In genomic region chr7:4885317-4885807, GRCh38 we compare ENCODE assay signal across 38 cellular contexts. TPM values are rescaled to one million over a fixed set of nuclear protein-coding genes. Genes with fewer than 3 reads are reported as not detected.
"Had no signal": no experiment of that assay in that cellular context is flagged by ENCODE, and none has a peak within 500 bp of the region (broad histone marks: within the 10 kb centered on the region; RNA-seq: fewer than 3 reads in every experiment).

No MANE protein-coding gene starts in this region.

- H3K4me3 ChIP-seq: coronary artery, dorsolateral prefrontal cortex, esophagus squamous epithelium, gastroesophageal sphincter had no signal

- H3K9me3 ChIP-seq: esophagus squamous epithelium, gastroesophageal sphincter had no signal

- H3K27ac Mint-ChIP-seq: activated B cell treated with CpG ODN at 0.5 μM for 24 hours; activated CD8-positive, alpha-beta T cell treated with anti-CD3 and anti-CD28 coated beads for 36 hours; activated naive CD8-positive, alpha-beta T cell; activated T-helper 17 cell treated with anti-CD3 and anti-CD28 coated beads, Interleukin-2, amount 50 U/mL, for 72 hours; dendritic cell treated with granulocyte-macrophage colony-stimulating factor and Interleukin-4, amounts not matched to agents 40 ng/mL and 50 ng/mL, for 4 days; T-helper 17 cell; T-helper 2 cell treated with Interferon-gamma antibody and Interleukin-4, amounts not matched to agents 5 μg/mL and 100 μg/mL, for 36 hours had no signal

- DNase-seq: activated B cell treated with CpG ODN at 0.5 μM for 24 hours; activated CD4-positive, alpha-beta T cell treated with anti-CD3 and anti-CD28 coated beads for 48 hours; activated CD4-positive, alpha-beta T cell treated with anti-CD3 and anti-CD28 coated beads, Interleukin-2, amount 50 U/mL, for 1 hour; activated CD4-positive, alpha-beta T cell treated with anti-CD3 and anti-CD28 coated beads, Interleukin-2, amount 50 U/mL, for 48 hours; activated CD8-positive, alpha-beta memory T cell treated with anti-CD3 and anti-CD28 coated beads for 24 hours; activated CD8-positive, alpha-beta T cell treated with anti-CD3 and anti-CD28 coated beads for 36 hours; activated effector memory CD4-positive, alpha-beta T cell treated with Interleukin-2 at 50 U/mL for 16 hours; activated gamma-delta T cell treated with Interleukin-2 at 50 U/mL for 16 hours; activated naive CD4-positive, alpha-beta T cell treated with anti-CD3 and anti-CD28 coated beads, Interleukin-2, amount 50 U/mL, for 16 hours; activated naive CD4-positive, alpha-beta T cell treated with Interleukin-2 at 50 U/mL for 16 hours; activated T-cell treated with anti-CD3 and anti-CD28 coated beads, Interleukin-2, amount 50 U/mL, for 4 hours; amniotic stem cell; anterior cingulate cortex; brain microvascular endothelial cell; dorsolateral prefrontal cortex; effector memory CD4-positive, alpha-beta T cell; esophagus squamous epithelium; foreskin melanocyte; T-helper 1 cell; T-helper 17 cell; T1000; WERI-Rb-1 had no signal

- ATAC-seq: activated CD4-positive, CD25-positive, alpha-beta regulatory T cell treated with anti-CD3 and anti-CD28 coated beads, Interleukin-2, amount 50 U/mL, for 24 hours; activated CD8-positive, alpha-beta T cell treated with anti-CD3 and anti-CD28 coated beads for 36 hours; activated T-cell treated with anti-CD3 and anti-CD28 coated beads, Interleukin-2, amount 50 U/mL, for 4 hours; activated T-helper 17 cell treated with anti-CD3 and anti-CD28 coated beads, Interleukin-2, amount 50 U/mL, for 72 hours; gastroesophageal sphincter; T-helper 17 cell had no signal

- FAIRE-seq: astrocyte, bronchial epithelial cell, endometrium, endothelial cell of umbilical vein had no signal

- H3K27ac ChIP-seq: brain microvascular endothelial cell, coronary artery, dorsolateral prefrontal cortex, epithelial cell of prostate, esophagus squamous epithelium, gastroesophageal sphincter, WERI-Rb-1 had no signal

- H3K36me3 Mint-ChIP-seq: activated naive CD8-positive, alpha-beta T cell had no signal

- H3K27me3 ChIP-seq: brain microvascular endothelial cell, dorsolateral prefrontal cortex had no signal

- H3K36me3 ChIP-seq: brain microvascular endothelial cell, esophagus squamous epithelium, gastroesophageal sphincter had no signal

- H3K9me3 Mint-ChIP-seq: activated B cell treated with CpG ODN at 0.5 μM for 24 hours; activated CD8-positive, alpha-beta T cell treated with anti-CD3 and anti-CD28 coated beads for 36 hours; activated T-cell treated with anti-CD3 and anti-CD28 coated beads, Interleukin-2, amount 50 U/mL, for 4 hours; activated T-helper 17 cell treated with anti-CD3 and anti-CD28 coated beads, Interleukin-2, amount 50 U/mL, for 72 hours; central memory CD8-positive, alpha-beta T cell; dendritic cell treated with granulocyte-macrophage colony-stimulating factor and Interleukin-4, amounts not matched to agents 40 ng/mL and 50 ng/mL, for 4 days; T-helper 2 cell treated with Interferon-gamma antibody and Interleukin-4, amounts not matched to agents 5 μg/mL and 100 μg/mL, for 36 hours had no signal

- H3K4me3 Mint-ChIP-seq: activated B cell treated with CpG ODN at 0.5 μM for 24 hours; activated CD8-positive, alpha-beta T cell treated with anti-CD3 and anti-CD28 coated beads for 36 hours; activated T-cell treated with anti-CD3 and anti-CD28 coated beads, Interleukin-2, amount 50 U/mL, for 4 hours; activated T-helper 17 cell treated with anti-CD3 and anti-CD28 coated beads, Interleukin-2, amount 50 U/mL, for 72 hours; central memory CD8-positive, alpha-beta T cell; dendritic cell treated with granulocyte-macrophage colony-stimulating factor and Interleukin-4, amounts not matched to agents 40 ng/mL and 50 ng/mL, for 4 days; T-helper 2 cell treated with Interferon-gamma antibody and Interleukin-4, amounts not matched to agents 5 μg/mL and 100 μg/mL, for 36 hours had no signal

RNA-seq across cellular contexts. Expression of gene RADIL, which starts 1.8 kb away (rescaled TPM):
- total RNA-seq: activated B cell treated with CpG ODN at 0.5 μM for 24 hours had no signal

RNA-seq across cellular contexts. Expression of gene PAPOLB, which starts 23.5 kb away (rescaled TPM):
- total RNA-seq: activated CD8-positive, alpha-beta T cell treated with anti-CD3 and anti-CD28 coated beads for 36 hours; activated T-helper 17 cell treated with anti-CD3 and anti-CD28 coated beads, Interleukin-2, amount 50 U/mL, for 72 hours; astrocyte; bronchial epithelial cell; fibroblast of villous mesenchyme; glomerular endothelial cell; T-helper 17 cell had no signal
- polyA plus RNA-seq: adipose tissue, endothelial cell of umbilical vein had no signal
